Comparison of ENCODE assay signal across 8 cellular contexts in genomic region chr19:18110833-18111232, GRCh38. TPM values are rescaled to one million over a fixed set of nuclear protein-coding genes. Genes with fewer than 3 reads are reported as not detected.
DNase-seq lines count a peak whose midpoint lies in the region; ATAC-seq and TF ChIP-seq lines count a peak whose summit lies in the region.

No MANE protein-coding gene starts in this region.

- TF ChIP-seq CTCF in ascending aorta (IDR thresholded peaks at IDR 0.05): no peak
- TF ChIP-seq CTCF in left lung (IDR thresholded peaks at IDR 0.05): no peak
- TF ChIP-seq CTCF in suprapubic skin (IDR thresholded peaks at IDR 0.05): no peak

- H3K36me3 Mint-ChIP-seq in activated T-cell treated with anti-CD3 and anti-CD28 coated beads, Interleukin-2, amount 50 U/mL, for 4 hours (ENCODE audit: insufficient read depth): no peaks in the 10 kb centered on the region

- TF ChIP-seq EP300 in suprapubic skin (IDR thresholded peaks at IDR 0.05): no peak

- ATAC-seq in activated T-cell treated with anti-CD3 and anti-CD28 coated beads, Interleukin-2, amount 50 U/mL, for 4 hours: no peak
- ATAC-seq in left lung: peak; percentile 73
- ATAC-seq in activated CD4-positive, CD25-positive, alpha-beta regulatory T cell treated with anti-CD3 and anti-CD28 coated beads, Interleukin-2, amount 50 U/mL, for 24 hours: no peak

- H3K27ac ChIP-seq in ascending aorta: no peak overlapping the region
- peak overlapping the region in 1 of 2 donors; percentile 86 for H3K27ac ChIP-seq in left lung
- H3K27ac ChIP-seq in suprapubic skin: peak overlapping the region; percentile 5

- H3K27me3 ChIP-seq in ascending aorta (no peaks in the 10 kb centered on the region), left lung (peaks cover 0 to 19% of the 10 kb centered on the region in 2 donors), suprapubic skin (no peaks in the 10 kb centered on the region)

- H3K4me1 ChIP-seq in ascending aorta (peaks cover 0 to 11% of the 10 kb centered on the region in 2 donors), left lung (peaks cover 4 to 66% of the 10 kb centered on the region in 2 donors), suprapubic skin (peaks cover 19% of the 10 kb centered on the region)

- H3K36me3 ChIP-seq in ascending aorta (no peaks in the 10 kb centered on the region), left lung (peaks cover 0 to 24% of the 10 kb centered on the region in 2 donors), suprapubic skin (no peaks in the 10 kb centered on the region)

- H3K27me3 Mint-ChIP-seq in activated T-cell treated with anti-CD3 and anti-CD28 coated beads, Interleukin-2, amount 50 U/mL, for 4 hours (ENCODE audit: low read depth): no peaks in the 10 kb centered on the region

- peak overlapping the region; percentile 76 for H3K4me3 Mint-ChIP-seq in activated T-cell treated with anti-CD3 and anti-CD28 coated beads, Interleukin-2, amount 50 U/mL, for 4 hours

- no peaks in the 10 kb centered on the region for H3K9me3 Mint-ChIP-seq in activated T-cell treated with anti-CD3 and anti-CD28 coated beads, Interleukin-2, amount 50 U/mL, for 4 hours

- intact Hi-C loops in ascending aorta (cut with DNase I): loop anchor here (10.0 kb wide), 1 partner anchor 144 kb away; a partner anchor contains a TSS
- intact Hi-C loops in left lung (cut with DNase I): loop anchor here in 1 of 2 donors (5.0 kb wide), 1 partner anchor 56 kb away; no protein-coding TSS in a partner anchor

- no peak for DNase-seq in activated T-cell treated with anti-CD3 and anti-CD28 coated beads, Interleukin-2, amount 50 U/mL, for 4 hours
- no peak for DNase-seq in activated T-cell treated with anti-CD3 and anti-CD28 coated beads, Interleukin-2, amount 50 U/mL, for 1 hour
- no peak for DNase-seq in ascending aorta (ENCODE audit: low spot score in 2 of 2)
- DNase-seq in left lung: peak in 1 of 2 donors; percentile 65
- no peak for DNase-seq in suprapubic skin (ENCODE audit: low spot score in 2 of 2)
- no peak for DNase-seq in Ammon's horn (ENCODE audit: low spot score)
- no peak for DNase-seq in HPDE6-E6E7 (ENCODE audit: extremely low spot score)

- H3K4me3 ChIP-seq in ascending aorta (peak overlapping the region; percentile 72 to 82), left lung (peak overlapping the region; percentile 54 to 74), suprapubic skin (peak overlapping the region; percentile 74)

- peaks cover 18% of the 10 kb centered on the region for H3K4me1 Mint-ChIP-seq in activated T-cell treated with anti-CD3 and anti-CD28 coated beads, Interleukin-2, amount 50 U/mL, for 4 hours (ENCODE audit: low read depth)

- WGBS in suprapubic skin: 60% methylated on average over 4 of the region's 10 CpGs

- H3K9me3 ChIP-seq in ascending aorta (no peaks in the 10 kb centered on the region), left lung (no peaks in the 10 kb centered on the region), suprapubic skin (no peaks in the 10 kb centered on the region)

- no peak for TF ChIP-seq POLR2A in suprapubic skin (IDR thresholded peaks at IDR 0.05)

RNA-seq across cellular contexts. Expression of gene MAST3, which starts 13.3 kb away (rescaled TPM):
- 10 to 100 TPM; 10.4 to 11.1 (median 10.7) TPM for total RNA-seq in activated T-cell treated with anti-CD3 and anti-CD28 coated beads, Interleukin-2, amount 50 U/mL, for 4 hours
- 32.8 TPM for total RNA-seq in ascending aorta
- total RNA-seq in left lung: 10 to 100 TPM; 17.0 to 30.3 TPM
- 10 to 100 TPM; 13.4 to 29.7 (median 20.0) TPM for total RNA-seq in suprapubic skin

RNA-seq across cellular contexts. Expression of gene IL12RB1, which starts 24.1 kb away (rescaled TPM):
- total RNA-seq in activated T-cell treated with anti-CD3 and anti-CD28 coated beads, Interleukin-2, amount 50 U/mL, for 4 hours: 10 to 100 TPM; 10.4 to 16.1 (median 14.8) TPM
- total RNA-seq in ascending aorta (1.5 TPM), left lung (1 to 10 TPM; 3.1 to 5.4 TPM), suprapubic skin (under 1 TPM in 2 of 4 donors, not detected in 2; 0.30 to 0.87 TPM)

RNA-seq across cellular contexts. Expression of gene PIK3R2, which starts 42.1 kb away (rescaled TPM):
- 10 to 100 TPM; 16.5 to 21.4 (median 19.6) TPM for total RNA-seq in activated T-cell treated with anti-CD3 and anti-CD28 coated beads, Interleukin-2, amount 50 U/mL, for 4 hours
- total RNA-seq in ascending aorta (43.1 TPM), left lung (10 to 100 TPM; 34.1 to 35.3 TPM), suprapubic skin (10 to 100 TPM; 14.1 to 25.9 (median 19.5) TPM)
